Comparison of ENCODE assay signal across 11 cellular contexts in genomic region chr20:2133318-2134183, GRCh38. TPM values are rescaled to one million over a fixed set of nuclear protein-coding genes. Genes with fewer than 3 reads are reported as not detected.
DNase-seq lines count a peak whose midpoint lies in the region; ATAC-seq and TF ChIP-seq lines count a peak whose summit lies in the region.
"Had no signal": no experiment of that assay in that cellular context is flagged by ENCODE, and none has a peak within 500 bp of the region (broad histone marks: within the 10 kb centered on the region; RNA-seq: fewer than 3 reads in every experiment).

No MANE protein-coding gene starts in this region.

- H3K27ac Mint-ChIP-seq in brain = peak overlapping the region in 3 of 5 experiments; percentile 79 to 90 (median 84)
- H3K27ac Mint-ChIP-seq: B cell; dendritic cell treated with granulocyte-macrophage colony-stimulating factor and Interleukin-4, amounts not matched to agents 40 ng/mL and 50 ng/mL, for 4 days had no signal

- TF ChIP-seq CTCF in brain (conservative IDR thresholded peaks at IDR 0.05) (no peak), tibial artery (IDR thresholded peaks at IDR 0.05) (no peak)

- H3K27ac ChIP-seq in tibial artery = peak overlapping the region; percentile 34 to 41

- peaks cover 66% of the 10 kb centered on the region for H3K4me1 Mint-ChIP-seq in brain

- peak overlapping the region in 2 of 5 experiments; percentile 11 to 39 for H3K4me3 Mint-ChIP-seq in brain
- H3K4me3 Mint-ChIP-seq: B cell; dendritic cell treated with granulocyte-macrophage colony-stimulating factor and Interleukin-4, amounts not matched to agents 40 ng/mL and 50 ng/mL, for 4 days had no signal

- intact Hi-C loops in tibial artery (cut with DNase I; ENCODE audit: low total_unique reads) (no loop called here), posterior cingulate gyrus (cut with DNase I) (no loop called here)

- no peaks in the 10 kb centered on the region for H3K9me3 ChIP-seq in tibial artery

- H3K36me3 Mint-ChIP-seq in brain = no peaks in the 10 kb centered on the region

- no peak overlapping the region for H3K4me3 ChIP-seq in tibial artery

- no peaks in the 10 kb centered on the region for H3K9me3 Mint-ChIP-seq in brain
- H3K9me3 Mint-ChIP-seq: dendritic cell treated with granulocyte-macrophage colony-stimulating factor and Interleukin-4, amounts not matched to agents 40 ng/mL and 50 ng/mL, for 4 days had no signal

- H3K36me3 ChIP-seq in tibial artery = no peaks in the 10 kb centered on the region

- peak; percentile 18 to 31 for DNase-seq in NCI-H524 (lab: John Stamatoyannopoulos, UW)
- DNase-seq in NCI-H524 treated with DMSO at 0.1 percent for 48 hours (lab: John Stamatoyannopoulos, UW) = no peak
- peak; percentile 76 for DNase-seq in kidney tubule cell (ENCODE audit: low spot score)
- DNase-seq in tibial artery = peak in 1 of 2 donors; percentile 46
- DNase-seq in posterior cingulate gyrus = no peak
- DNase-seq in T-helper 2 cell = no peak
- DNase-seq: retina had no signal

- no peaks in the 10 kb centered on the region for H3K27me3 Mint-ChIP-seq in brain
- H3K27me3 Mint-ChIP-seq: B cell; dendritic cell treated with granulocyte-macrophage colony-stimulating factor and Interleukin-4, amounts not matched to agents 40 ng/mL and 50 ng/mL, for 4 days had no signal

- ATAC-seq in HG03108 (IDR thresholded peaks at IDR 0.05; ENCODE audit: unreplicated experiment) = no peak

- peaks cover 0 to 60% (median 35%) of the 10 kb centered on the region in 4 donors for H3K4me1 ChIP-seq in tibial artery

- H3K27me3 ChIP-seq in tibial artery = no peaks in the 10 kb centered on the region

RNA-seq across cellular contexts. Expression of gene STK35, which starts 31.9 kb away (rescaled TPM):
- polyA plus RNA-seq in brain (ENCODE audit: insufficient read depth, low read depth, low replicate concordance) = 11.4 TPM

Comparison
In these comparisons a context has a peak if more than half of its experiments do, and no peak if none do; other contexts are left out.
1. DNase-seq: peak in NCI-H524 (2 of 2) and kidney tubule cell (single experiment); none in NCI-H524 treated with DMSO at 0.1 percent for 48 hours (single experiment), posterior cingulate gyrus (0 of 10) and T-helper 2 cell (0 of 5).